18 cellular contexts compared by ENCODE assay signal in genomic region chr22:23844739-23845202, GRCh38. TPM values are rescaled to one million over a fixed set of nuclear protein-coding genes. Genes with fewer than 3 reads are reported as not detected.
DNase-seq lines count a peak whose midpoint lies in the region; ATAC-seq, FAIRE-seq and TF ChIP-seq lines count a peak whose summit lies in the region.
"Had no signal": no experiment of that assay in that cellular context is flagged by ENCODE, and none has a peak within 500 bp of the region (broad histone marks: within the 10 kb centered on the region; RNA-seq: fewer than 3 reads in every experiment).

No MANE protein-coding gene starts in this region.

- H3K9me3 Mint-ChIP-seq in IgD-negative memory B cell, result no peaks in the 10 kb centered on the region

- no peaks in the 10 kb centered on the region for H3K36me3 Mint-ChIP-seq in IgD-negative memory B cell
- H3K36me3 Mint-ChIP-seq: activated naive CD8-positive, alpha-beta T cell had no signal

- H3K27ac Mint-ChIP-seq in IgD-negative memory B cell, result peak overlapping the region; percentile 93 to 96 (median 95)
- H3K27ac Mint-ChIP-seq: activated naive CD8-positive, alpha-beta T cell had no signal

- H3K4me1 ChIP-seq in parathyroid adenoma, result peaks cover 9% of the 10 kb centered on the region
- H3K4me1 ChIP-seq in small intestine (ENCODE audit: control insufficient read depth in 2 of 2, insufficient read depth in 1 of 2, low read depth in 1 of 2, low read length in 1 of 2), result peaks cover 0 to 4% of the 10 kb centered on the region in 2 donors
- peaks cover 5% of the 10 kb centered on the region for H3K4me1 ChIP-seq in osteoblast (ENCODE audit: insufficient read depth, low read length)

- H3K9me3 ChIP-seq in parathyroid adenoma (ENCODE audit: control insufficient read depth, low read length), result no peaks in the 10 kb centered on the region
- no peaks in the 10 kb centered on the region for H3K9me3 ChIP-seq in small intestine (ENCODE audit: control insufficient read depth, low read depth)
- no peaks in the 10 kb centered on the region for H3K9me3 ChIP-seq in osteoblast (ENCODE audit: low read depth, low read length)
- H3K9me3 ChIP-seq: esophagus squamous epithelium, left lung had no signal

- no peak for ATAC-seq in HG03520 (IDR thresholded peaks at IDR 0.05; ENCODE audit: unreplicated experiment)
- ATAC-seq: left lung had no signal

- no peaks in the 10 kb centered on the region for H3K79me2 ChIP-seq in parathyroid adenoma
- no peaks in the 10 kb centered on the region for H3K79me2 ChIP-seq in osteoblast (ENCODE audit: insufficient read depth, low read length)

- peak overlapping the region; percentile 44 to 93 (median 84) for H3K4me3 Mint-ChIP-seq in IgD-negative memory B cell
- H3K4me3 Mint-ChIP-seq: activated naive CD8-positive, alpha-beta T cell had no signal

- WGBS in small intestine, 3 donors, result 74 to 78% (median 77%) methylated on average over 8 of the region's 8 CpGs

- no peaks in the 10 kb centered on the region for H4K20me1 ChIP-seq in osteoblast (ENCODE audit: insufficient read depth, low read length)

- no peaks in the 10 kb centered on the region for H3K36me3 ChIP-seq in bronchial epithelial cell (ENCODE audit: control insufficient read depth, insufficient read depth, low read length)
- no peaks in the 10 kb centered on the region for H3K36me3 ChIP-seq in parathyroid adenoma (ENCODE audit: control insufficient read depth, insufficient read depth, low read length)
- H3K36me3 ChIP-seq in small intestine (ENCODE audit: control insufficient read depth in 2 of 2, insufficient read depth in 2 of 2, low read length in 2 of 2), result no peaks in the 10 kb centered on the region
- H3K36me3 ChIP-seq in osteoblast (ENCODE audit: insufficient read depth, low read length), result no peaks in the 10 kb centered on the region
- H3K36me3 ChIP-seq: esophagus squamous epithelium, left lung had no signal

- H3K27me3 ChIP-seq in bronchial epithelial cell (ENCODE audit: control insufficient read depth, insufficient read depth, low read length) (no peaks in the 10 kb centered on the region), parathyroid adenoma (ENCODE audit: control insufficient read depth, insufficient read depth, low read length) (no peaks in the 10 kb centered on the region), small intestine (ENCODE audit: control insufficient read depth in 2 of 2, insufficient read depth in 2 of 2, low read length in 2 of 2) (no peaks in the 10 kb centered on the region), osteoblast (ENCODE audit: insufficient read depth, low read length) (no peaks in the 10 kb centered on the region)

- TF ChIP-seq CTCF in GM12865 (IDR thresholded peaks at IDR 0.05; ENCODE audit: insufficient read depth, low read depth, low read length, missing control alignments) (no peak), bronchial epithelial cell (IDR thresholded peaks at IDR 0.05; ENCODE audit: insufficient read depth, low read length, severe bottlenecking) (no peak), parathyroid adenoma (IDR thresholded peaks at IDR 0.05) (no peak), osteoblast (IDR thresholded peaks at IDR 0.05; ENCODE audit: extremely low read depth, low read depth, low read length) (no peak)

- H3K27ac ChIP-seq in parathyroid adenoma (peak overlapping the region; percentile 60), small intestine (ENCODE audit: low read depth in 1 of 2, low read length in 1 of 2) (peak overlapping the region in 1 of 2 donors; percentile 61), osteoblast (ENCODE audit: low read depth, low read length) (no peak overlapping the region)
- H3K27ac ChIP-seq: left lung had no signal

- H3K4me3 ChIP-seq in GM12865 (ENCODE audit: low read depth, low read length), result peak overlapping the region; percentile 1; the same call in 1 of the 2 replicates
- no peak overlapping the region for H3K4me3 ChIP-seq in bronchial epithelial cell (ENCODE audit: low read depth, low read length)
- H3K4me3 ChIP-seq in parathyroid adenoma (ENCODE audit: low read depth, low read length), result no peak overlapping the region
- H3K4me3 ChIP-seq in small intestine (ENCODE audit: low read depth in 1 of 2, low read length in 2 of 2), result no peak overlapping the region
- H3K4me3 ChIP-seq in osteoblast (ENCODE audit: insufficient read depth, low read length), result no peak overlapping the region
- H3K4me3 ChIP-seq: esophagus squamous epithelium, left lung had no signal

- peaks cover 50 to 69% (median 57%) of the 10 kb centered on the region in 3 donors for H3K4me1 Mint-ChIP-seq in IgD-negative memory B cell

- peak; percentile 76 for FAIRE-seq in bronchial epithelial cell (lab: Jason Lieb, UNC)
- no peak for FAIRE-seq in small intestine (lab: Jason Lieb, UNC)
- FAIRE-seq: colon had no signal

- DNase-seq in GM12865 (ENCODE audit: low read depth) (no peak), bronchial epithelial cell (ENCODE audit: low read depth) (no peak), small intestine (no peak), HuH-7 (ENCODE audit: low spot score) (no peak), osteoblast (ENCODE audit: insufficient read length, low spot score, missing footprints) (no peak)
- DNase-seq: activated CD8-positive, alpha-beta memory T cell treated with anti-CD3 and anti-CD28 coated beads, Interleukin-2, amount 50 U/mL, for 4 hours; esophagus squamous epithelium; KG1; NCI-H1436; NCI-H226; stimulated activated CD4-positive, alpha-beta T cell treated with anti-CD3 and anti-CD28 coated beads, Interleukin-12 subunit alpha, Interleukin-12 subunit beta, amount 100 ng/mL, for 4 hours; SW 1271 had no signal

- H3K27me3 Mint-ChIP-seq in IgD-negative memory B cell, result peaks cover 1% of the 10 kb centered on the region
- H3K27me3 Mint-ChIP-seq: activated naive CD8-positive, alpha-beta T cell had no signal

- H3K4me2 ChIP-seq in parathyroid adenoma (ENCODE audit: low read length), result peak overlapping the region; percentile 57
- no peak overlapping the region for H3K4me2 ChIP-seq in osteoblast (ENCODE audit: insufficient read depth, low read length)

- H3K9ac ChIP-seq in parathyroid adenoma, result no peak overlapping the region

- H2AFZ ChIP-seq in parathyroid adenoma (peak overlapping the region; percentile 70), osteoblast (ENCODE audit: low read length) (no peak overlapping the region)

RNA-seq across cellular contexts. Expression of gene DERL3, which starts 6.0 kb away (rescaled TPM):
- polyA plus RNA-seq in IgD-negative memory B cell (49.4 TPM), small intestine (10 to 100 TPM in 2 of 3 donors, 1 to 10 TPM in 1; 2.0 to 33.0 (median 24.3) TPM)
- total RNA-seq in bronchial epithelial cell (0.26 TPM in 2 replicates), osteoblast (0.36 and 0.59 TPM in 2 replicates)

RNA-seq across cellular contexts. Expression of gene SLC2A11, which starts 12.9 kb away (rescaled TPM):
- polyA plus RNA-seq in IgD-negative memory B cell, result 20.7 TPM
- total RNA-seq in bronchial epithelial cell, result 6.8 and 8.2 TPM in 2 replicates
- polyA plus RNA-seq in small intestine, result 1 to 10 TPM; 3.6 to 6.5 (median 5.4) TPM
- total RNA-seq in osteoblast, result 14.1 and 20.9 TPM in 2 replicates

RNA-seq across cellular contexts. Expression of gene MIF, which starts 49.4 kb away (rescaled TPM):
- polyA plus RNA-seq in IgD-negative memory B cell (1,216 TPM), small intestine (100 to 1,000 TPM; 335 to 743 (median 354) TPM)
- total RNA-seq in bronchial epithelial cell (252 and 448 TPM in 2 replicates), osteoblast (123 and 131 TPM in 2 replicates)

RNA-seq across cellular contexts. Expression of gene SMARCB1, which starts 58.0 kb away (rescaled TPM):
- 117 TPM for polyA plus RNA-seq in IgD-negative memory B cell
- 19.5 and 21.5 TPM in 2 replicates for total RNA-seq in bronchial epithelial cell
- 10 to 100 TPM; 29.3 to 74.3 (median 36.2) TPM for polyA plus RNA-seq in small intestine
- 49.2 and 51.3 TPM in 2 replicates for total RNA-seq in osteoblast
